In genomic region chr16:23101012-23101550, GRCh38 we compare ENCODE assay signal across 28 cellular contexts.
"Had no signal": no experiment of that assay in that cellular context is flagged by ENCODE, and none has a peak within 500 bp of the region (broad histone marks: within the 10 kb centered on the region; RNA-seq: fewer than 3 reads in every experiment).

No MANE protein-coding gene starts in this region.

- DNase-seq: naive thymus-derived CD4-positive, alpha-beta T cell; natural killer cell; occipital lobe; ovary; posterior cingulate gyrus; psoas muscle; right cardiac atrium; right lobe of liver; sigmoid colon; small intestine; stimulated activated CD4-positive, alpha-beta T cell treated with anti-CD3 and anti-CD28 coated beads, Interleukin-15, amount 100 ng/mL, for 24 hours; stimulated activated CD4-positive, alpha-beta T cell treated with anti-CD3 and anti-CD28 coated beads, Interleukin-4, amount 100 ng/mL, for 1 hour; stimulated activated CD4-positive, alpha-beta T cell treated with anti-CD3 and anti-CD28 coated beads, Interleukin-4, amount 100 ng/mL, for 4 hours; stimulated activated CD8-positive, alpha-beta memory T cell treated with anti-CD3 and anti-CD28 coated beads, Interleukin-4, amount 100 ng/mL, for 48 hours; stimulated activated naive CD4-positive, alpha-beta T cell; stimulated activated naive CD8-positive, alpha-beta T cell treated with anti-CD3 and anti-CD28 coated beads, Interleukin-15, amount 100 ng/mL, for 72 hours; stimulated activated naive CD8-positive, alpha-beta T cell treated with anti-CD3 and anti-CD28 coated beads, Interleukin-15, Interleukin-2, amounts not matched to agents 100 U/mL and 50 U/mL, for 24 hours; thyroid gland; upper lobe of right lung had no signal

- H3K36me3 ChIP-seq: ovary, right lobe of liver had no signal

- H3K27me3 ChIP-seq: neural progenitor cell, ovary, right lobe of liver, sigmoid colon, thyroid gland, tibial nerve, upper lobe of right lung, vagina had no signal

- H3K4me1 Mint-ChIP-seq: neural progenitor cell had no signal

- H3K4me3 Mint-ChIP-seq: naive thymus-derived CD4-positive, alpha-beta T cell; natural killer cell; nephron; neural progenitor cell; stimulated activated memory B cell treated with anti-CD40 and anti-IgM and Interleukin-4, amounts not matched to agents 10 μg/mL and 1 μg/mL and 100 μg/mL, for 72 hours; stimulated activated naive CD8-positive, alpha-beta T cell treated with anti-CD3 and anti-CD28 coated beads, Interleukin-15, amount 100 ng/mL, for 72 hours; type B pancreatic cell had no signal

- H3K4me3 ChIP-seq: neural progenitor cell, ovary, psoas muscle, right lobe of liver, sigmoid colon, thoracic aorta, thyroid gland, tibial nerve, upper lobe of right lung, vagina had no signal

- H3K9ac ChIP-seq: neural progenitor cell, parathyroid adenoma had no signal

- H3K27ac ChIP-seq: neural progenitor cell, ovary, parathyroid adenoma, psoas muscle, right lobe of liver, sigmoid colon, thoracic aorta, thyroid gland, tibial nerve, upper lobe of right lung, vagina had no signal

- H3K27me3 Mint-ChIP-seq: naive thymus-derived CD4-positive, alpha-beta T cell; progenitor cell of endocrine pancreas; stimulated activated memory B cell treated with anti-CD40 and anti-IgM and Interleukin-4, amounts not matched to agents 10 μg/mL and 1 μg/mL and 100 μg/mL, for 72 hours; stimulated activated naive CD8-positive, alpha-beta T cell treated with anti-CD3 and anti-CD28 coated beads, Interleukin-15, amount 100 ng/mL, for 72 hours; type B pancreatic cell had no signal

- H3K9me3 ChIP-seq: ovary, psoas muscle, right lobe of liver, sigmoid colon, thoracic aorta, thyroid gland, tibial nerve, upper lobe of right lung, vagina had no signal

- H3K27ac Mint-ChIP-seq: naive thymus-derived CD4-positive, alpha-beta T cell; natural killer cell; nephron; neural progenitor cell; progenitor cell of endocrine pancreas; stimulated activated memory B cell treated with anti-CD40 and anti-IgM and Interleukin-4, amounts not matched to agents 10 μg/mL and 1 μg/mL and 100 μg/mL, for 72 hours; type B pancreatic cell had no signal

- H3K36me3 Mint-ChIP-seq: natural killer cell had no signal

- H3K9me3 Mint-ChIP-seq: natural killer cell; stimulated activated memory B cell treated with anti-CD40 and anti-IgM and Interleukin-4, amounts not matched to agents 10 μg/mL and 1 μg/mL and 100 μg/mL, for 72 hours; stimulated activated naive CD8-positive, alpha-beta T cell treated with anti-CD3 and anti-CD28 coated beads, Interleukin-15, amount 100 ng/mL, for 72 hours; type B pancreatic cell had no signal

- H2AFZ ChIP-seq: neural progenitor cell, parathyroid adenoma had no signal

- H3K4me2 ChIP-seq: neural progenitor cell had no signal

- H3K4me1 ChIP-seq: neural progenitor cell, parathyroid adenoma, psoas muscle, thyroid gland, upper lobe of right lung, vagina had no signal
